In genomic region chr22:46011627-46012181, GRCh38 we compare ENCODE assay signal across 11 cellular contexts. TPM values are rescaled to one million over a fixed set of nuclear protein-coding genes. Genes with fewer than 3 reads are reported as not detected.
DNase-seq lines count a peak whose midpoint lies in the region; ATAC-seq and TF ChIP-seq lines count a peak whose summit lies in the region.
"Had no signal": no experiment of that assay in that cellular context is flagged by ENCODE, and none has a peak within 500 bp of the region (broad histone marks: within the 10 kb centered on the region; RNA-seq: fewer than 3 reads in every experiment).

No MANE protein-coding gene starts in this region.

- no peaks in the 10 kb centered on the region for H3K9me3 Mint-ChIP-seq in T-helper 2 cell treated with Interferon-gamma antibody and Interleukin-4, amounts not matched to agents 5 μg/mL and 100 μg/mL, for 36 hours
- H3K9me3 Mint-ChIP-seq in neural crest cell = no peaks in the 10 kb centered on the region

- H3K4me3 ChIP-seq in tibial nerve (no peak overlapping the region), hepatocyte (no peak overlapping the region)

- no peak overlapping the region for H3K4me2 ChIP-seq in hepatocyte

- TF ChIP-seq CTCF in neural crest cell (conservative IDR thresholded peaks at IDR 0.05) (no peak), tibial nerve (IDR thresholded peaks at IDR 0.05) (no peak), hepatocyte (IDR thresholded peaks at IDR 0.05; ENCODE audit: poor library complexity) (no peak)

- H3K27me3 ChIP-seq in tibial nerve (no peaks in the 10 kb centered on the region), hepatocyte (no peaks in the 10 kb centered on the region)

- H3K27ac Mint-ChIP-seq in T-helper 2 cell treated with Interferon-gamma antibody and Interleukin-4, amounts not matched to agents 5 μg/mL and 100 μg/mL, for 36 hours = no peak overlapping the region
- no peak overlapping the region for H3K27ac Mint-ChIP-seq in neural crest cell (ENCODE audit: unreplicated experiment)

- H3K4me3 Mint-ChIP-seq in T-helper 2 cell treated with Interferon-gamma antibody and Interleukin-4, amounts not matched to agents 5 μg/mL and 100 μg/mL, for 36 hours = peak overlapping the region; percentile 36
- peak overlapping the region; percentile 62 for H3K4me3 Mint-ChIP-seq in neural crest cell

- peak overlapping the region; percentile 93 to 97 (median 96) for H3K27ac ChIP-seq in tibial nerve
- H3K27ac ChIP-seq in hepatocyte = no peak overlapping the region

- ATAC-seq in HG03135 (IDR thresholded peaks at IDR 0.05; ENCODE audit: unreplicated experiment) = no peak

- H3K79me2 ChIP-seq in hepatocyte = no peaks in the 10 kb centered on the region

- H3K9me3 ChIP-seq in tibial nerve (peaks cover 0 to 8% (median 0%) of the 10 kb centered on the region in 4 donors), hepatocyte (ENCODE audit: low read depth) (no peaks in the 10 kb centered on the region)

- 49 to 55% methylated on average over 12 to 14 of the region's 18 CpGs for WGBS in tibial nerve, 2 donors
- 90% methylated on average over 18 of the region's 18 CpGs for WGBS in hepatocyte (ENCODE audit: low lambda C conversion rate, missing lambda C conversion rate)

- no peaks in the 10 kb centered on the region for H3K27me3 Mint-ChIP-seq in T-helper 2 cell treated with Interferon-gamma antibody and Interleukin-4, amounts not matched to agents 5 μg/mL and 100 μg/mL, for 36 hours (ENCODE audit: low read depth)
- H3K27me3 Mint-ChIP-seq in neural crest cell (ENCODE audit: low read depth) = peaks cover 13% of the 10 kb centered on the region

- no peaks in the 10 kb centered on the region for H3K36me3 Mint-ChIP-seq in T-helper 2 cell treated with Interferon-gamma antibody and Interleukin-4, amounts not matched to agents 5 μg/mL and 100 μg/mL, for 36 hours (ENCODE audit: low read depth)
- no peaks in the 10 kb centered on the region for H3K36me3 Mint-ChIP-seq in neural crest cell (ENCODE audit: low read depth)

- peaks cover 0 to 73% (median 43%) of the 10 kb centered on the region in 4 donors for H3K4me1 ChIP-seq in tibial nerve
- peaks cover 32% of the 10 kb centered on the region for H3K4me1 ChIP-seq in hepatocyte (ENCODE audit: insufficient read depth)

- no peak for DNase-seq in T-helper 2 cell treated with Interferon-gamma antibody and Interleukin-4, amounts not matched to agents 5 μg/mL and 100 μg/mL, for 36 hours (ENCODE audit: low spot score)
- DNase-seq in T-helper 2 cell = no peak
- DNase-seq in cardiac septum (ENCODE audit: low spot score) = peak; percentile 74
- no peak for DNase-seq in neural crest cell (ENCODE audit: low read depth, low spot score)
- DNase-seq in tibial nerve (ENCODE audit: low spot score in 2 of 2) = no peak
- DNase-seq in hepatocyte (ENCODE audit: low spot score) = no peak
- DNase-seq in activated T-cell treated with anti-CD3 and anti-CD28 coated beads for 4 hours = no peak
- DNase-seq: 8988T, MM.1S, NCI-H524 treated with DMSO at 0.1 percent for 48 hours had no signal

- H3K9me2 ChIP-seq in hepatocyte (replicated peaks; ENCODE audit: insufficient read depth) = no peaks in the 10 kb centered on the region

- H2AFZ ChIP-seq in hepatocyte = no peak overlapping the region

- no peaks in the 10 kb centered on the region for H4K20me1 ChIP-seq in hepatocyte (ENCODE audit: insufficient read depth, poor library complexity, severe bottlenecking)

- peaks cover 5% of the 10 kb centered on the region for H3K4me1 Mint-ChIP-seq in T-helper 2 cell treated with Interferon-gamma antibody and Interleukin-4, amounts not matched to agents 5 μg/mL and 100 μg/mL, for 36 hours (ENCODE audit: low read depth)
- H3K4me1 Mint-ChIP-seq in neural crest cell = peaks cover 10% of the 10 kb centered on the region

- no peaks in the 10 kb centered on the region for H3K36me3 ChIP-seq in tibial nerve
- H3K36me3 ChIP-seq in hepatocyte (replicated peaks; ENCODE audit: insufficient read depth, low read depth) = no peaks in the 10 kb centered on the region

- intact Hi-C loops in cardiac septum (cut with DNase I) = loop anchor here (5.0 kb wide), 1 partner anchor 61 kb away; no protein-coding TSS in a partner anchor

- TF ChIP-seq POLR2A in tibial nerve (IDR thresholded peaks at IDR 0.05) = no peak

- no peak for TF ChIP-seq EP300 in tibial nerve (IDR thresholded peaks at IDR 0.05)

RNA-seq across cellular contexts. Expression of gene WNT7B, which starts 34.7 kb away (rescaled TPM):
- not detected for total RNA-seq in cardiac septum
- total RNA-seq in neural crest cell = 12.6 and 14.2 TPM in 2 replicates
- not detected for total RNA-seq in tibial nerve
- 2.4 and 2.9 TPM in 2 replicates for total RNA-seq in hepatocyte
- polyA plus RNA-seq in hepatocyte = 1.9 and 2.0 TPM in 2 replicates
